1 cellular context compared by ENCODE assay signal in genomic region chr2:219642465-219643083, GRCh38.
TF ChIP-seq lines count a peak whose summit lies in the region.

No MANE protein-coding gene starts in this region.

TF ChIP-seq in HepG2, 621 proteins besides CTCF, POLR2A, EP300 and RAD21 (continued from another document and continues in another):
- no peak; the same call in 1 of the 2 replicates for TF ChIP-seq ZNF784 (CRISPR knock-in tag; IDR thresholded peaks at IDR 0.05; ENCODE audit: borderline replicate concordance)
- TF ChIP-seq ZNF335 (CRISPR knock-in tag; IDR thresholded peaks at IDR 0.05): 0 out of 2 replicates have a peak, but pooled peaks have one; percentile 47
- no peak for TF ChIP-seq HNRNPUL1 (IDR thresholded peaks at IDR 0.05; ENCODE audit: low read depth, low read length)
- TF ChIP-seq ATF5 (CRISPR knock-in tag; IDR thresholded peaks at IDR 0.05; ENCODE audit: low read depth): no peak
- TF ChIP-seq ZNF20 (CRISPR knock-in tag; IDR thresholded peaks at IDR 0.05): no peak
- TF ChIP-seq ELF4 (CRISPR knock-in tag; IDR thresholded peaks at IDR 0.05; ENCODE audit: borderline replicate concordance): no peak
- peak; percentile 77; the same call in 1 of the 2 replicates for TF ChIP-seq ZMYM4 (CRISPR knock-in tag; IDR thresholded peaks at IDR 0.05)
- TF ChIP-seq CBFB (CRISPR knock-in tag; IDR thresholded peaks at IDR 0.05): peak; percentile 90
- TF ChIP-seq ZNF33A (CRISPR knock-in tag; IDR thresholded peaks at IDR 0.05; ENCODE audit: borderline replicate concordance): no peak
- TF ChIP-seq ETV6 (CRISPR knock-in tag; conservative IDR thresholded peaks at IDR 0.05): peak; percentile 71; the same call in 1 of the 2 replicates
- TF ChIP-seq ZC3H13 (CRISPR knock-in tag; IDR thresholded peaks at IDR 0.05): no peak; the same call in 1 of the 2 replicates
- peak; percentile 70 for TF ChIP-seq SIN3B (IDR thresholded peaks at IDR 0.05; ENCODE audit: low read length)
- no peak for TF ChIP-seq CENPT (CRISPR knock-in tag; IDR thresholded peaks at IDR 0.05; ENCODE audit: low read depth)
- TF ChIP-seq NR0B2 (CRISPR knock-in tag; IDR thresholded peaks at IDR 0.05): no peak
- TF ChIP-seq HMG20B (CRISPR knock-in tag; conservative IDR thresholded peaks at IDR 0.05): 0 out of 2 replicates have a peak, but pooled peaks have one; percentile 40
- TF ChIP-seq BRCA1 (CRISPR knock-in tag; IDR thresholded peaks at IDR 0.05): no peak; the same call in 1 of the 2 replicates
- peak; percentile 86; the same call in 1 of the 2 replicates for TF ChIP-seq ZNF331 (CRISPR knock-in tag; IDR thresholded peaks at IDR 0.05)
- peak; percentile 79; the same call in 1 of the 2 replicates for TF ChIP-seq ZKSCAN8 (CRISPR knock-in tag; IDR thresholded peaks at IDR 0.05; ENCODE audit: borderline replicate concordance)
- TF ChIP-seq PHF5A (CRISPR knock-in tag; IDR thresholded peaks at IDR 0.05; ENCODE audit: low read depth, unreplicated experiment): peak; percentile 52
- TF ChIP-seq TMF1 (CRISPR knock-in tag; IDR thresholded peaks at IDR 0.05; ENCODE audit: low read depth): 0 out of 2 replicates have a peak, but pooled peaks have one; percentile 70
- no peak for TF ChIP-seq ZBTB44 (CRISPR knock-in tag; IDR thresholded peaks at IDR 0.05)
- TF ChIP-seq KMT2B (CRISPR knock-in tag; IDR thresholded peaks at IDR 0.05): peak; percentile 66
- peak; percentile 73 for TF ChIP-seq FOSL2 (CRISPR knock-in tag; IDR thresholded peaks at IDR 0.05)
- no peak for TF ChIP-seq ZBTB40 (IDR thresholded peaks at IDR 0.05)
- no peak for TF ChIP-seq ZBTB40 (CRISPR knock-in tag; IDR thresholded peaks at IDR 0.05)
- no peak for TF ChIP-seq ZBTB7A (CRISPR knock-in tag; IDR thresholded peaks at IDR 0.05)
- peak; percentile 52; the same call in 1 of the 2 replicates for TF ChIP-seq SIX4 (CRISPR knock-in tag; IDR thresholded peaks at IDR 0.05)
- TF ChIP-seq KLF12 (CRISPR knock-in tag; IDR thresholded peaks at IDR 0.05; ENCODE audit: borderline replicate concordance): no peak
- TF ChIP-seq ZNF777 (CRISPR knock-in tag; IDR thresholded peaks at IDR 0.05): no peak
- no peak for TF ChIP-seq ETS1 (CRISPR knock-in tag; IDR thresholded peaks at IDR 0.05)
- peak; percentile 63 for TF ChIP-seq ZNF639 (CRISPR knock-in tag; conservative IDR thresholded peaks at IDR 0.05)
- TF ChIP-seq EZH2 (conservative IDR thresholded peaks at IDR 0.05; ENCODE audit: low read depth, low read length): no peak
- TF ChIP-seq HDAC6 (IDR thresholded peaks at IDR 0.05; ENCODE audit: low read depth, low read length): no peak
- no peak for TF ChIP-seq ZNF562 (CRISPR knock-in tag; IDR thresholded peaks at IDR 0.05; ENCODE audit: borderline replicate concordance)
- no peak for TF ChIP-seq PRDM15 (CRISPR knock-in tag; IDR thresholded peaks at IDR 0.05)
- TF ChIP-seq ZNF232 (CRISPR knock-in tag; IDR thresholded peaks at IDR 0.05; ENCODE audit: borderline replicate concordance): peak; percentile 70; the same call in 1 of the 2 replicates
- TF ChIP-seq HBP1 (CRISPR knock-in tag; IDR thresholded peaks at IDR 0.05; ENCODE audit: low read depth): no peak; the same call in 1 of the 2 replicates
- TF ChIP-seq ZNF180 (CRISPR knock-in tag; IDR thresholded peaks at IDR 0.05; ENCODE audit: borderline replicate concordance, low read depth): no peak
- TF ChIP-seq SOX6 (IDR thresholded peaks at IDR 0.05): no peak
- peak; percentile 68 for TF ChIP-seq SOX6 (CRISPR knock-in tag; IDR thresholded peaks at IDR 0.05)
- 0 out of 2 replicates have a peak, but pooled peaks have one; percentile 40 for TF ChIP-seq REL (CRISPR knock-in tag; conservative IDR thresholded peaks at IDR 0.05)
- peak; percentile 53; the same call in 1 of the 2 replicates for TF ChIP-seq WIZ (CRISPR knock-in tag; IDR thresholded peaks at IDR 0.05)
